Comparison of ENCODE assay signal across 9 cellular contexts in genomic region chr15:74816624-74817369, GRCh38.
DNase-seq lines count a peak whose midpoint lies in the region; ATAC-seq, FAIRE-seq and TF ChIP-seq lines count a peak whose summit lies in the region.
"Had no signal": no experiment of that assay in that cellular context is flagged by ENCODE, and none has a peak within 500 bp of the region (broad histone marks: within the 10 kb centered on the region; RNA-seq: fewer than 3 reads in every experiment).

No MANE protein-coding gene starts in this region.

- H3K36me3 ChIP-seq in mucosa of rectum (ENCODE audit: control insufficient read depth in 2 of 2, insufficient read depth in 2 of 2, low read length in 2 of 2) = no peaks in the 10 kb centered on the region

- peak overlapping the region; percentile 84 for H3K27ac ChIP-seq in RWPE1
- H3K27ac ChIP-seq in mucosa of rectum (ENCODE audit: low read depth in 2 of 2, low read length in 2 of 2) = peak overlapping the region; percentile 59 to 66
- H3K27ac ChIP-seq: KMS-11 had no signal

- peak; percentile 44 for FAIRE-seq in GM19239 (lab: Jason Lieb, UNC)

- H3K27me3 ChIP-seq in mucosa of rectum (ENCODE audit: control insufficient read depth in 2 of 2, insufficient read depth in 2 of 2, low read length in 2 of 2) = no peaks in the 10 kb centered on the region

- peak overlapping the region in 1 of 2 donors; percentile 52 for H3K9ac ChIP-seq in mucosa of rectum (ENCODE audit: low read depth in 1 of 2, low read length in 2 of 2)
- H3K9ac ChIP-seq: KMS-11 had no signal

- no peak for DNase-seq in GM19239 (ENCODE audit: insufficient read length, low spot score)
- no peak for DNase-seq in RWPE1 (ENCODE audit: low spot score)
- no peak for DNase-seq in NCI-H128 (lab: John Stamatoyannopoulos, UW; ENCODE audit: unreplicated experiment)
- no peak for DNase-seq in OCI-M2 (lab: John Stamatoyannopoulos, UW; ENCODE audit: unreplicated experiment)
- DNase-seq: activated T-cell treated with anti-CD3 and anti-CD28 coated beads for 4 hours had no signal

- CTCF ChIA-PET in RWPE1 (lab: Yijun Ruan, JAX) = interaction anchor here (0.6 to 1.4 kb wide), 10 partner anchors 9 to 378 kb away, joined by 3 to 13 read pairs (median 4); no protein-coding TSS in a partner anchor

- H3K9me3 ChIP-seq in mucosa of rectum (ENCODE audit: control insufficient read depth in 2 of 2, low read length in 2 of 2) = no peaks in the 10 kb centered on the region

- no peak overlapping the region for H3K4me3 ChIP-seq in mucosa of rectum (ENCODE audit: low read length in 2 of 2)
- H3K4me3 ChIP-seq: lung had no signal

- POLR2A ChIA-PET in RWPE1 (lab: Yijun Ruan, JAX; ENCODE audit: low non-redundant PET) = interaction anchor here (0.6 to 1.2 kb wide), 2 partner anchors 9 to 26 kb away, joined by 3 read pairs; partner anchors contain the start of genes CPLX3 and ULK3

- H3K4me1 ChIP-seq in mucosa of rectum (ENCODE audit: control insufficient read depth in 2 of 2, insufficient read depth in 2 of 2, low read length in 2 of 2) = peaks cover 39 to 44% of the 10 kb centered on the region in 2 donors

- no peak for TF ChIP-seq CTCF in RWPE1 (conservative IDR thresholded peaks at IDR 0.05; ENCODE audit: low read depth)

- ATAC-seq in HG02588 (IDR thresholded peaks at IDR 0.05; ENCODE audit: unreplicated experiment) = no peak
